ENCODE assay signal across 11 cellular contexts in genomic region chr1:216926681-216927080, GRCh38.
"Had no signal": no experiment of that assay in that cellular context is flagged by ENCODE, and none has a peak within 500 bp of the region (broad histone marks: within the 10 kb centered on the region; RNA-seq: fewer than 3 reads in every experiment).

No MANE protein-coding gene starts in this region.

- H3K4me1 Mint-ChIP-seq: activated CD4-positive, alpha-beta T cell treated with anti-CD3 and anti-CD28 coated beads, Interleukin-2, amount 10 ng/mL, durations not matched to agents 24 days and 14 days; activated naive CD8-positive, alpha-beta T cell treated with anti-CD3 and anti-CD28 coated beads, Interleukin-2, amount 50 U/mL, for 24 hours; stimulated activated naive CD8-positive, alpha-beta T cell treated with anti-CD3 and anti-CD28 coated beads, Interleukin-15, amount 100 ng/mL, for 72 hours had no signal

- DNase-seq: activated CD4-positive, alpha-beta T cell treated with anti-CD3 and anti-CD28 coated beads, Interleukin-2, amount 10 ng/mL, durations not matched to agents 24 days and 14 days; activated CD8-positive, alpha-beta memory T cell treated with anti-CD3 and anti-CD28 coated beads for 24 hours; activated naive CD4-positive, alpha-beta T cell treated with Interleukin-2 at 50 U/mL for 16 hours; activated naive CD8-positive, alpha-beta T cell treated with anti-CD3 and anti-CD28 coated beads, Interleukin-2, amount 50 U/mL, for 24 hours; central memory CD4-positive, alpha-beta T cell; effector memory CD4-positive, alpha-beta T cell; gastrocnemius medialis; lower lobe of right lung; natural killer cell; stimulated activated CD4-positive, alpha-beta T cell treated with anti-CD3 and anti-CD28 coated beads, Interleukin-4, amount 100 ng/mL, for 24 hours; stimulated activated naive CD8-positive, alpha-beta T cell treated with anti-CD3 and anti-CD28 coated beads, Interleukin-15, amount 100 ng/mL, for 72 hours had no signal

- H3K9me3 Mint-ChIP-seq: activated CD4-positive, alpha-beta T cell treated with anti-CD3 and anti-CD28 coated beads, Interleukin-2, amount 10 ng/mL, durations not matched to agents 24 days and 14 days; activated naive CD8-positive, alpha-beta T cell treated with anti-CD3 and anti-CD28 coated beads, Interleukin-2, amount 50 U/mL, for 24 hours; stimulated activated naive CD8-positive, alpha-beta T cell treated with anti-CD3 and anti-CD28 coated beads, Interleukin-15, amount 100 ng/mL, for 72 hours had no signal

- H3K27me3 Mint-ChIP-seq: activated CD4-positive, alpha-beta T cell treated with anti-CD3 and anti-CD28 coated beads, Interleukin-2, amount 10 ng/mL, durations not matched to agents 24 days and 14 days; activated naive CD8-positive, alpha-beta T cell treated with anti-CD3 and anti-CD28 coated beads, Interleukin-2, amount 50 U/mL, for 24 hours; stimulated activated naive CD8-positive, alpha-beta T cell treated with anti-CD3 and anti-CD28 coated beads, Interleukin-15, amount 100 ng/mL, for 72 hours had no signal

- H3K4me3 Mint-ChIP-seq: activated CD4-positive, alpha-beta T cell treated with anti-CD3 and anti-CD28 coated beads, Interleukin-2, amount 10 ng/mL, durations not matched to agents 24 days and 14 days; activated naive CD8-positive, alpha-beta T cell treated with anti-CD3 and anti-CD28 coated beads, Interleukin-2, amount 50 U/mL, for 24 hours; natural killer cell; stimulated activated naive CD8-positive, alpha-beta T cell treated with anti-CD3 and anti-CD28 coated beads, Interleukin-15, amount 100 ng/mL, for 72 hours had no signal

- ATAC-seq: activated naive CD8-positive, alpha-beta T cell treated with anti-CD3 and anti-CD28 coated beads, Interleukin-2, amount 50 U/mL, for 24 hours; lower lobe of right lung; natural killer cell; stimulated activated naive CD8-positive, alpha-beta T cell treated with anti-CD3 and anti-CD28 coated beads, Interleukin-15, amount 100 ng/mL, for 72 hours had no signal

- H3K27ac Mint-ChIP-seq: activated CD4-positive, alpha-beta T cell treated with anti-CD3 and anti-CD28 coated beads, Interleukin-2, amount 10 ng/mL, durations not matched to agents 24 days and 14 days; activated naive CD8-positive, alpha-beta T cell treated with anti-CD3 and anti-CD28 coated beads, Interleukin-2, amount 50 U/mL, for 24 hours; natural killer cell had no signal

- H3K36me3 Mint-ChIP-seq: natural killer cell had no signal
